15 cellular contexts compared by ENCODE assay signal in genomic region chr4:107600993-107601392, GRCh38.
"Had no signal": no experiment of that assay in that cellular context is flagged by ENCODE, and none has a peak within 500 bp of the region (broad histone marks: within the 10 kb centered on the region; RNA-seq: fewer than 3 reads in every experiment).

No MANE protein-coding gene starts in this region.

- H3K4me3 Mint-ChIP-seq: activated CD4-positive, alpha-beta memory T cell treated with anti-CD3 and anti-CD28 coated beads, Interleukin-2, amount 10 ng/mL, durations not matched to agents 7 days and 5 days; activated naive CD4-positive, alpha-beta T cell treated with anti-CD3 and anti-CD28 coated beads, Interleukin-2, amount 50 U/mL, for 24 hours; activated T-cell treated with anti-CD3 and anti-CD28 coated beads, Interleukin-2, amount 50 U/mL, for 4 hours; immature natural killer cell; stimulated activated naive B cell treated with anti-CD40 and anti-IgM and Interleukin-4, amounts not matched to agents 10 μg/mL and 1 μg/mL and 100 μg/mL, for 72 hours; T-helper 1 cell treated with Interleukin-12 subunit alpha and Interleukin-12 subunit beta and Interleukin-4 antibody, amounts not matched to agents 30 μg/mL and 1 μg/mL, for 36 hours; WTC11 had no signal

- H3K36me3 ChIP-seq: thyroid gland had no signal

- H3K36me3 Mint-ChIP-seq: activated naive CD4-positive, alpha-beta T cell treated with anti-CD3 and anti-CD28 coated beads, Interleukin-2, amount 50 U/mL, for 24 hours; immature natural killer cell; stimulated activated naive B cell treated with anti-CD40 and anti-IgM and Interleukin-4, amounts not matched to agents 10 μg/mL and 1 μg/mL and 100 μg/mL, for 72 hours; WTC11 had no signal

- H3K9me3 ChIP-seq: thyroid gland had no signal

- H3K4me3 ChIP-seq: thyroid gland had no signal

- H3K27ac ChIP-seq: foreskin keratinocyte, parathyroid adenoma had no signal

- H3K27me3 ChIP-seq: foreskin keratinocyte, thyroid gland had no signal

- ATAC-seq: activated T-cell treated with anti-CD3 and anti-CD28 coated beads, Interleukin-2, amount 50 U/mL, for 4 hours; foreskin keratinocyte; stimulated activated naive B cell treated with anti-CD40 and anti-IgM and Interleukin-4, amounts not matched to agents 10 μg/mL and 1 μg/mL and 100 μg/mL, for 72 hours; WTC11 had no signal

- H3K27ac Mint-ChIP-seq: activated CD4-positive, alpha-beta memory T cell treated with anti-CD3 and anti-CD28 coated beads, Interleukin-2, amount 10 ng/mL, durations not matched to agents 7 days and 5 days; activated naive CD4-positive, alpha-beta T cell treated with anti-CD3 and anti-CD28 coated beads, Interleukin-2, amount 50 U/mL, for 24 hours; immature natural killer cell; stimulated activated naive B cell treated with anti-CD40 and anti-IgM and Interleukin-4, amounts not matched to agents 10 μg/mL and 1 μg/mL and 100 μg/mL, for 72 hours; T-helper 1 cell treated with Interleukin-12 subunit alpha and Interleukin-12 subunit beta and Interleukin-4 antibody, amounts not matched to agents 30 μg/mL and 1 μg/mL, for 36 hours; WTC11 had no signal

- DNase-seq: activated CD4-positive, alpha-beta memory T cell treated with anti-CD3 and anti-CD28 coated beads, Interleukin-2, amount 10 ng/mL, durations not matched to agents 7 days and 5 days; activated CD4-positive, alpha-beta T cell treated with anti-CD3 and anti-CD28 coated beads for 4 hours; activated effector memory CD4-positive, alpha-beta T cell treated with Interleukin-2 at 50 U/mL for 16 hours; activated T-cell treated with anti-CD3 and anti-CD28 coated beads, Interleukin-2, amount 50 U/mL, for 4 hours; amniotic stem cell; effector CD8-positive, alpha-beta T cell; foreskin keratinocyte; immature natural killer cell; stimulated activated CD4-positive, alpha-beta T cell treated with anti-CD3 and anti-CD28 coated beads, Interleukin-2, amount 100 ng/mL, for 48 hours; stimulated activated naive B cell treated with anti-CD40 and anti-IgM and Interleukin-4, amounts not matched to agents 10 μg/mL and 1 μg/mL and 100 μg/mL, for 72 hours; thyroid gland had no signal

- H3K4me1 Mint-ChIP-seq: activated CD4-positive, alpha-beta memory T cell treated with anti-CD3 and anti-CD28 coated beads, Interleukin-2, amount 10 ng/mL, durations not matched to agents 7 days and 5 days; activated naive CD4-positive, alpha-beta T cell treated with anti-CD3 and anti-CD28 coated beads, Interleukin-2, amount 50 U/mL, for 24 hours; immature natural killer cell; stimulated activated naive B cell treated with anti-CD40 and anti-IgM and Interleukin-4, amounts not matched to agents 10 μg/mL and 1 μg/mL and 100 μg/mL, for 72 hours had no signal

- H3K27me3 Mint-ChIP-seq: activated CD4-positive, alpha-beta memory T cell treated with anti-CD3 and anti-CD28 coated beads, Interleukin-2, amount 10 ng/mL, durations not matched to agents 7 days and 5 days; stimulated activated naive B cell treated with anti-CD40 and anti-IgM and Interleukin-4, amounts not matched to agents 10 μg/mL and 1 μg/mL and 100 μg/mL, for 72 hours had no signal

- H3K9me3 Mint-ChIP-seq: activated CD4-positive, alpha-beta memory T cell treated with anti-CD3 and anti-CD28 coated beads, Interleukin-2, amount 10 ng/mL, durations not matched to agents 7 days and 5 days; activated naive CD4-positive, alpha-beta T cell treated with anti-CD3 and anti-CD28 coated beads, Interleukin-2, amount 50 U/mL, for 24 hours; activated T-cell treated with anti-CD3 and anti-CD28 coated beads, Interleukin-2, amount 50 U/mL, for 4 hours; T-helper 1 cell treated with Interleukin-12 subunit alpha and Interleukin-12 subunit beta and Interleukin-4 antibody, amounts not matched to agents 30 μg/mL and 1 μg/mL, for 36 hours had no signal

- H3K4me1 ChIP-seq: foreskin keratinocyte, parathyroid adenoma had no signal
